ENCODE assay signal across 23 cellular contexts in genomic region chr2:20704886-20705285, GRCh38.
"Had no signal": no experiment of that assay in that cellular context is flagged by ENCODE, and none has a peak within 500 bp of the region (broad histone marks: within the 10 kb centered on the region; RNA-seq: fewer than 3 reads in every experiment).

No MANE protein-coding gene starts in this region.

- ATAC-seq: gastrocnemius medialis; left lobe of liver; natural killer cell; pancreas; right lobe of liver; stimulated activated effector memory CD8-positive, alpha-beta T cell treated with anti-CD3 and anti-CD28 coated beads, Interleukin-12 subunit alpha, Interleukin-12 subunit beta, amount 100 ng/mL, for 72 hours had no signal

- H3K4me3 Mint-ChIP-seq: dendritic cell treated with granulocyte-macrophage colony-stimulating factor and Interleukin-4, amounts not matched to agents 40 ng/mL and 50 ng/mL, for 4 days; memory B cell; natural killer cell; stimulated activated effector memory CD8-positive, alpha-beta T cell treated with anti-CD3 and anti-CD28 coated beads, Interleukin-12 subunit alpha, Interleukin-12 subunit beta, amount 100 ng/mL, for 72 hours had no signal

- H3K36me3 Mint-ChIP-seq: natural killer cell had no signal

- DNase-seq: colonic mucosa; effector CD8-positive, alpha-beta T cell; foreskin fibroblast; gastrocnemius medialis; head of caudate nucleus; kidney; natural killer cell; occipital lobe; pancreas; right lobe of liver; stimulated activated CD4-positive, alpha-beta T cell treated with anti-CD3 and anti-CD28 coated beads, Interleukin-2, amount 100 ng/mL, for 24 hours; stimulated activated CD4-positive, alpha-beta T cell treated with anti-CD3 and anti-CD28 coated beads, Interleukin-4, amount 100 ng/mL, for 24 hours; stimulated activated naive CD4-positive, alpha-beta T cell treated with Interleukin-2 at 50 U/mL for 16 hours; stomach; thyroid gland; trophoblast cell had no signal

- H3K9me3 Mint-ChIP-seq: dendritic cell treated with granulocyte-macrophage colony-stimulating factor and Interleukin-4, amounts not matched to agents 40 ng/mL and 50 ng/mL, for 4 days; memory B cell; natural killer cell; stimulated activated effector memory CD8-positive, alpha-beta T cell treated with anti-CD3 and anti-CD28 coated beads, Interleukin-12 subunit alpha, Interleukin-12 subunit beta, amount 100 ng/mL, for 72 hours had no signal

- H3K4me3 ChIP-seq: colonic mucosa, gastrocnemius medialis, lung, pancreas, right lobe of liver, stomach, thyroid gland, vagina had no signal

- H3K27ac Mint-ChIP-seq: dendritic cell treated with granulocyte-macrophage colony-stimulating factor and Interleukin-4, amounts not matched to agents 40 ng/mL and 50 ng/mL, for 4 days; natural killer cell; progenitor cell of endocrine pancreas; stimulated activated effector memory CD8-positive, alpha-beta T cell treated with anti-CD3 and anti-CD28 coated beads, Interleukin-12 subunit alpha, Interleukin-12 subunit beta, amount 100 ng/mL, for 72 hours had no signal

- H3K4me1 Mint-ChIP-seq: stimulated activated effector memory CD8-positive, alpha-beta T cell treated with anti-CD3 and anti-CD28 coated beads, Interleukin-12 subunit alpha, Interleukin-12 subunit beta, amount 100 ng/mL, for 72 hours had no signal

- H3K27me3 Mint-ChIP-seq: dendritic cell treated with granulocyte-macrophage colony-stimulating factor and Interleukin-4, amounts not matched to agents 40 ng/mL and 50 ng/mL, for 4 days; memory B cell; progenitor cell of endocrine pancreas had no signal
